ENCODE assay signal across 15 cellular contexts in the genomic region with DNA sequence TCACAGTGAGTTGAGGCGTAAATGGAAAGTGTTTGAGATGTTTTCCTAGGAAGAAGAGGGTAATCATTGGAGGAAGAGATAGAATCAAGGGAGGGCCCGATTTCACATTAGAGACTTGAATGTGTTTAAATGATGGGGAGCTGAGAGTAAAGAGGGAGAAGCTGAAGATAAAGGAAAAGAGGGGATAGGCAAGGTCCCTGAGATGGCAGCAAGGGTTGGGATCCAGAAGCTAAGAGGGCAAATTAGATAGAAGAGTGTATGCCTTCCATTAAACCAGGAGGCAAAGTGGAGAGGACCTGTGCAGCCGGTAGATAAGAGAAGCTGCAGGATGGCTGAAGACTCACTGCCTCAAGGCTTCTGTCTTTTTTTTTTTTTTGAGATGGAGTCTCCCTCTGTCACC. TPM values are rescaled to one million over a fixed set of nuclear protein-coding genes. Genes with fewer than 3 reads are reported as not detected.
DNase-seq lines count a peak whose midpoint lies in the region; ATAC-seq and TF ChIP-seq lines count a peak whose summit lies in the region.
"Had no signal": no experiment of that assay in that cellular context is flagged by ENCODE, and none has a peak within 500 bp of the region (broad histone marks: within the 10 kb centered on the region; RNA-seq: fewer than 3 reads in every experiment).

No MANE protein-coding gene starts in this region.

- CTCF ChIA-PET in activated naive CD4-positive, alpha-beta T cell treated with anti-CD3 and anti-CD28 coated beads for 36 hours (lab: Charles Lee), result no interaction called here

- H3K4me1 ChIP-seq in mucosa of descending colon (ENCODE audit: low read depth), result peaks cover 4% of the 10 kb centered on the region

- no peaks in the 10 kb centered on the region for H3K9me3 Mint-ChIP-seq in T-helper 2 cell treated with Interferon-gamma antibody and Interleukin-4, amounts not matched to agents 5 μg/mL and 100 μg/mL, for 36 hours
- no peaks in the 10 kb centered on the region for H3K9me3 Mint-ChIP-seq in activated naive CD4-positive, alpha-beta T cell treated with anti-CD3 and anti-CD28 coated beads, Interleukin-2, amount 50 U/mL, for 72 hours
- H3K9me3 Mint-ChIP-seq in activated naive CD4-positive, alpha-beta T cell treated with anti-CD3 and anti-CD28 coated beads for 36 hours, result no peaks in the 10 kb centered on the region
- H3K9me3 Mint-ChIP-seq in activated T-helper 1 cell treated with anti-CD3 and anti-CD28 coated beads, Interleukin-12 subunit alpha, Interleukin-12 subunit beta, Interleukin-2, Interleukin-4 antibody, amounts not matched to agents 30 ng/mL and 10 ng/mL and 1 ng/mL, durations not matched to agents 14 hours and 24 hours and 36 hours, result peaks cover 3% of the 10 kb centered on the region
- H3K9me3 Mint-ChIP-seq in stimulated activated effector memory CD8-positive, alpha-beta T cell treated with anti-CD3 and anti-CD28 coated beads, Interleukin-12 subunit alpha, Interleukin-12 subunit beta, amount 100 ng/mL, for 72 hours, result peaks cover 2% of the 10 kb centered on the region
- H3K9me3 Mint-ChIP-seq: CD8-positive, alpha-beta memory T cell; H9 had no signal

- H3K9me3 ChIP-seq in mucosa of descending colon, result no peaks in the 10 kb centered on the region
- H3K9me3 ChIP-seq: BLaER1, Caco-2 had no signal

- no peak overlapping the region for H3K4me3 Mint-ChIP-seq in T-helper 2 cell treated with Interferon-gamma antibody and Interleukin-4, amounts not matched to agents 5 μg/mL and 100 μg/mL, for 36 hours
- H3K4me3 Mint-ChIP-seq in activated naive CD4-positive, alpha-beta T cell treated with anti-CD3 and anti-CD28 coated beads for 36 hours, result no peak overlapping the region
- H3K4me3 Mint-ChIP-seq in activated T-helper 1 cell treated with anti-CD3 and anti-CD28 coated beads, Interleukin-12 subunit alpha, Interleukin-12 subunit beta, Interleukin-2, Interleukin-4 antibody, amounts not matched to agents 30 ng/mL and 10 ng/mL and 1 ng/mL, durations not matched to agents 14 hours and 24 hours and 36 hours, result no peak overlapping the region
- no peak overlapping the region for H3K4me3 Mint-ChIP-seq in stimulated activated effector memory CD8-positive, alpha-beta T cell treated with anti-CD3 and anti-CD28 coated beads, Interleukin-12 subunit alpha, Interleukin-12 subunit beta, amount 100 ng/mL, for 72 hours
- H3K4me3 Mint-ChIP-seq: CD8-positive, alpha-beta memory T cell; H9 had no signal

- DNase-seq in T-helper 2 cell treated with Interferon-gamma antibody and Interleukin-4, amounts not matched to agents 5 μg/mL and 100 μg/mL, for 36 hours (ENCODE audit: low spot score), result no peak
- DNase-seq in T-helper 2 cell (no peak), mucosa of descending colon (no peak)
- DNase-seq in activated naive CD4-positive, alpha-beta T cell treated with anti-CD3 and anti-CD28 coated beads, Interleukin-2, amount 50 U/mL, for 72 hours (ENCODE audit: low spot score in 2 of 2), result no peak
- DNase-seq in activated naive CD4-positive, alpha-beta T cell treated with anti-CD3 and anti-CD28 coated beads for 36 hours, result no peak
- DNase-seq in activated T-helper 1 cell treated with anti-CD3 and anti-CD28 coated beads, Interleukin-12 subunit alpha, Interleukin-12 subunit beta, Interleukin-2, Interleukin-4 antibody, amounts not matched to agents 30 ng/mL and 10 ng/mL and 1 ng/mL, durations not matched to agents 14 hours and 24 hours and 36 hours (ENCODE audit: low spot score), result no peak
- no peak for DNase-seq in stimulated activated effector memory CD8-positive, alpha-beta T cell treated with anti-CD3 and anti-CD28 coated beads, Interleukin-12 subunit alpha, Interleukin-12 subunit beta, amount 100 ng/mL, for 72 hours (ENCODE audit: low spot score in 2 of 2)
- DNase-seq: Caco-2; CD8-positive, alpha-beta memory T cell; DND-41; GDM1; GOT3; H9 had no signal

- intact Hi-C loops in activated naive CD4-positive, alpha-beta T cell treated with anti-CD3 and anti-CD28 coated beads for 36 hours (cut with micrococcal nuclease), result no loop called here
- intact Hi-C loops in activated T-helper 1 cell treated with anti-CD3 and anti-CD28 coated beads, Interleukin-12 subunit alpha, Interleukin-12 subunit beta, Interleukin-2, Interleukin-4 antibody, amounts not matched to agents 30 ng/mL and 10 ng/mL and 1 ng/mL, durations not matched to agents 14 hours and 24 hours and 36 hours (cut with micrococcal nuclease), result no loop called here
- intact Hi-C loops in mucosa of descending colon (cut with DNase I, micrococcal nuclease), result no loop called here

- no peak overlapping the region for H3K4me3 ChIP-seq in mucosa of descending colon
- H3K4me3 ChIP-seq: BLaER1 had no signal

- no peaks in the 10 kb centered on the region for H3K36me3 Mint-ChIP-seq in T-helper 2 cell treated with Interferon-gamma antibody and Interleukin-4, amounts not matched to agents 5 μg/mL and 100 μg/mL, for 36 hours (ENCODE audit: low read depth)
- no peaks in the 10 kb centered on the region for H3K36me3 Mint-ChIP-seq in activated naive CD4-positive, alpha-beta T cell treated with anti-CD3 and anti-CD28 coated beads, Interleukin-2, amount 50 U/mL, for 72 hours
- no peaks in the 10 kb centered on the region for H3K36me3 Mint-ChIP-seq in activated naive CD4-positive, alpha-beta T cell treated with anti-CD3 and anti-CD28 coated beads for 36 hours (ENCODE audit: low read depth)
- no peaks in the 10 kb centered on the region for H3K36me3 Mint-ChIP-seq in activated T-helper 1 cell treated with anti-CD3 and anti-CD28 coated beads, Interleukin-12 subunit alpha, Interleukin-12 subunit beta, Interleukin-2, Interleukin-4 antibody, amounts not matched to agents 30 ng/mL and 10 ng/mL and 1 ng/mL, durations not matched to agents 14 hours and 24 hours and 36 hours (ENCODE audit: low read depth)
- peaks cover 5% of the 10 kb centered on the region for H3K36me3 Mint-ChIP-seq in stimulated activated effector memory CD8-positive, alpha-beta T cell treated with anti-CD3 and anti-CD28 coated beads, Interleukin-12 subunit alpha, Interleukin-12 subunit beta, amount 100 ng/mL, for 72 hours
- H3K36me3 Mint-ChIP-seq: CD8-positive, alpha-beta memory T cell had no signal

- no peak for TF ChIP-seq CTCF in mucosa of descending colon (IDR thresholded peaks at IDR 0.05)

- peak overlapping the region; percentile 3 for H3K27ac Mint-ChIP-seq in T-helper 2 cell treated with Interferon-gamma antibody and Interleukin-4, amounts not matched to agents 5 μg/mL and 100 μg/mL, for 36 hours
- peak overlapping the region; percentile 0 to 84 for H3K27ac Mint-ChIP-seq in activated naive CD4-positive, alpha-beta T cell treated with anti-CD3 and anti-CD28 coated beads, Interleukin-2, amount 50 U/mL, for 72 hours
- H3K27ac Mint-ChIP-seq in activated naive CD4-positive, alpha-beta T cell treated with anti-CD3 and anti-CD28 coated beads for 36 hours, result no peak overlapping the region
- peak overlapping the region; percentile 36 for H3K27ac Mint-ChIP-seq in activated T-helper 1 cell treated with anti-CD3 and anti-CD28 coated beads, Interleukin-12 subunit alpha, Interleukin-12 subunit beta, Interleukin-2, Interleukin-4 antibody, amounts not matched to agents 30 ng/mL and 10 ng/mL and 1 ng/mL, durations not matched to agents 14 hours and 24 hours and 36 hours
- peak overlapping the region; percentile 10 for H3K27ac Mint-ChIP-seq in stimulated activated effector memory CD8-positive, alpha-beta T cell treated with anti-CD3 and anti-CD28 coated beads, Interleukin-12 subunit alpha, Interleukin-12 subunit beta, amount 100 ng/mL, for 72 hours
- H3K27ac Mint-ChIP-seq: H9 had no signal

- H3K36me3 ChIP-seq in mucosa of descending colon (ENCODE audit: low read depth), result no peaks in the 10 kb centered on the region
- H3K36me3 ChIP-seq: BLaER1 had no signal

- peaks cover 21% of the 10 kb centered on the region for H3K4me1 Mint-ChIP-seq in T-helper 2 cell treated with Interferon-gamma antibody and Interleukin-4, amounts not matched to agents 5 μg/mL and 100 μg/mL, for 36 hours (ENCODE audit: low read depth)
- peaks cover 19% of the 10 kb centered on the region for H3K4me1 Mint-ChIP-seq in activated naive CD4-positive, alpha-beta T cell treated with anti-CD3 and anti-CD28 coated beads for 36 hours (ENCODE audit: low read depth)
- peaks cover 25% of the 10 kb centered on the region for H3K4me1 Mint-ChIP-seq in activated T-helper 1 cell treated with anti-CD3 and anti-CD28 coated beads, Interleukin-12 subunit alpha, Interleukin-12 subunit beta, Interleukin-2, Interleukin-4 antibody, amounts not matched to agents 30 ng/mL and 10 ng/mL and 1 ng/mL, durations not matched to agents 14 hours and 24 hours and 36 hours (ENCODE audit: low read depth)
- peaks cover 21% of the 10 kb centered on the region for H3K4me1 Mint-ChIP-seq in stimulated activated effector memory CD8-positive, alpha-beta T cell treated with anti-CD3 and anti-CD28 coated beads, Interleukin-12 subunit alpha, Interleukin-12 subunit beta, amount 100 ng/mL, for 72 hours
- H3K4me1 Mint-ChIP-seq: CD8-positive, alpha-beta memory T cell had no signal

- H3K27me3 Mint-ChIP-seq in T-helper 2 cell treated with Interferon-gamma antibody and Interleukin-4, amounts not matched to agents 5 μg/mL and 100 μg/mL, for 36 hours (ENCODE audit: low read depth), result no peaks in the 10 kb centered on the region
- no peaks in the 10 kb centered on the region for H3K27me3 Mint-ChIP-seq in activated naive CD4-positive, alpha-beta T cell treated with anti-CD3 and anti-CD28 coated beads for 36 hours (ENCODE audit: low read depth)
- no peaks in the 10 kb centered on the region for H3K27me3 Mint-ChIP-seq in activated T-helper 1 cell treated with anti-CD3 and anti-CD28 coated beads, Interleukin-12 subunit alpha, Interleukin-12 subunit beta, Interleukin-2, Interleukin-4 antibody, amounts not matched to agents 30 ng/mL and 10 ng/mL and 1 ng/mL, durations not matched to agents 14 hours and 24 hours and 36 hours (ENCODE audit: insufficient read depth)

- ATAC-seq in activated naive CD4-positive, alpha-beta T cell treated with anti-CD3 and anti-CD28 coated beads, Interleukin-2, amount 50 U/mL, for 72 hours, result no peak
- no peak for ATAC-seq in stimulated activated effector memory CD8-positive, alpha-beta T cell treated with anti-CD3 and anti-CD28 coated beads, Interleukin-12 subunit alpha, Interleukin-12 subunit beta, amount 100 ng/mL, for 72 hours
- ATAC-seq in mucosa of descending colon, result no peak
- no peak for ATAC-seq in HG02973 (IDR thresholded peaks at IDR 0.05; ENCODE audit: unreplicated experiment)

RNA-seq across cellular contexts. Expression of gene CSF1, which starts 21.6 kb away (rescaled TPM):
- total RNA-seq in activated naive CD4-positive, alpha-beta T cell treated with anti-CD3 and anti-CD28 coated beads, Interleukin-2, amount 50 U/mL, for 72 hours, result 10 to 100 TPM; 13.7 to 19.9 TPM
- 10 to 100 TPM; 12.0 to 13.5 TPM for total RNA-seq in activated naive CD4-positive, alpha-beta T cell treated with anti-CD3 and anti-CD28 coated beads for 36 hours
- 269 and 275 TPM in 2 replicates for total RNA-seq in activated T-helper 1 cell treated with anti-CD3 and anti-CD28 coated beads, Interleukin-12 subunit alpha, Interleukin-12 subunit beta, Interleukin-2, Interleukin-4 antibody, amounts not matched to agents 30 ng/mL and 10 ng/mL and 1 ng/mL, durations not matched to agents 14 hours and 24 hours and 36 hours
- total RNA-seq in mucosa of descending colon, result 10 to 100 TPM in 2 of 3 donors, 1 to 10 TPM in 1; 6.5 to 34.4 (median 19.9) TPM
